11 cellular contexts compared by ENCODE assay signal in genomic region chr19:46898731-46899130, GRCh38. TPM values are rescaled to one million over a fixed set of nuclear protein-coding genes. Genes with fewer than 3 reads are reported as not detected.
DNase-seq lines count a peak whose midpoint lies in the region; ATAC-seq and TF ChIP-seq lines count a peak whose summit lies in the region.
"Had no signal": no experiment of that assay in that cellular context is flagged by ENCODE, and none has a peak within 500 bp of the region (broad histone marks: within the 10 kb centered on the region; RNA-seq: fewer than 3 reads in every experiment).

No MANE protein-coding gene starts in this region.

- peak overlapping the region; percentile 7 for H3K4me3 Mint-ChIP-seq in glutamatergic neuron (ENCODE audit: unreplicated experiment)

- TF ChIP-seq CTCF in glutamatergic neuron (IDR thresholded peaks at IDR 0.05; ENCODE audit: partially characterized antibody, unreplicated experiment) = no peak
- TF ChIP-seq CTCF in osteoblast (IDR thresholded peaks at IDR 0.05; ENCODE audit: extremely low read depth, low read depth, low read length) = no peak
- no peak for TF ChIP-seq CTCF in upper lobe of right lung (IDR thresholded peaks at IDR 0.05)

- intact Hi-C loops in upper lobe of right lung (cut with DNase I) = no loop called here

- H3K27ac ChIP-seq in osteoblast (ENCODE audit: low read depth, low read length) (no peak overlapping the region), upper lobe of right lung (no peak overlapping the region)
- H3K27ac ChIP-seq: C4-2B, SK-N-MC had no signal

- H3K27me3 ChIP-seq in osteoblast (ENCODE audit: insufficient read depth, low read length) (no peaks in the 10 kb centered on the region), upper lobe of right lung (no peaks in the 10 kb centered on the region)

- H3K36me3 Mint-ChIP-seq in glutamatergic neuron (ENCODE audit: unreplicated experiment) = no peaks in the 10 kb centered on the region

- H3K27me3 Mint-ChIP-seq in glutamatergic neuron (ENCODE audit: unreplicated experiment) = no peaks in the 10 kb centered on the region

- H3K9me3 ChIP-seq in osteoblast (ENCODE audit: low read depth, low read length) = no peaks in the 10 kb centered on the region
- H3K9me3 ChIP-seq in upper lobe of right lung = no peaks in the 10 kb centered on the region

- peaks cover 46% of the 10 kb centered on the region for H4K20me1 ChIP-seq in osteoblast (ENCODE audit: insufficient read depth, low read length)

- H3K4me3 ChIP-seq in osteoblast (ENCODE audit: insufficient read depth, low read length) = no peak overlapping the region
- H3K4me3 ChIP-seq in upper lobe of right lung = no peak overlapping the region
- H3K4me3 ChIP-seq: SK-N-MC had no signal

- no peak overlapping the region for H2AFZ ChIP-seq in osteoblast (ENCODE audit: low read length)

- H3K36me3 ChIP-seq in osteoblast (ENCODE audit: insufficient read depth, low read length) (no peaks in the 10 kb centered on the region), upper lobe of right lung (no peaks in the 10 kb centered on the region)

- H3K4me1 Mint-ChIP-seq in glutamatergic neuron (ENCODE audit: low read depth, unreplicated experiment) = peaks cover 33% of the 10 kb centered on the region

- H3K79me2 ChIP-seq in osteoblast (ENCODE audit: insufficient read depth, low read length) = peaks cover 98% of the 10 kb centered on the region

- H3K9me3 Mint-ChIP-seq in glutamatergic neuron (ENCODE audit: unreplicated experiment) = peaks cover 4% of the 10 kb centered on the region

- peaks cover 42% of the 10 kb centered on the region for H3K4me1 ChIP-seq in osteoblast (ENCODE audit: insufficient read depth, low read length)
- H3K4me1 ChIP-seq in upper lobe of right lung = peaks cover 21% of the 10 kb centered on the region

- peak overlapping the region; percentile 21 for H3K4me2 ChIP-seq in osteoblast (ENCODE audit: insufficient read depth, low read length)

- no peak for ATAC-seq in upper lobe of right lung

- DNase-seq in EL (peak; percentile 56), amniotic epithelial cell (ENCODE audit: low read depth) (peak; percentile 90), glutamatergic neuron (no peak), osteoblast (ENCODE audit: insufficient read length, low spot score, missing footprints) (peak; percentile 89), dedifferentiated amniotic fluid mesenchymal stem cell (ENCODE audit: extremely low spot score) (no peak), upper lobe of right lung (no peak), SKM-1 (lab: John Stamatoyannopoulos, UW; ENCODE audit: unreplicated experiment) (no peak), SK-N-DZ (ENCODE audit: low spot score) (no peak)
- DNase-seq: activated CD4-positive, alpha-beta T cell treated with anti-CD3 and anti-CD28 coated beads, Interleukin-2, amount 50 U/mL, for 4 hours had no signal

- peak overlapping the region; percentile 33 for H3K27ac Mint-ChIP-seq in glutamatergic neuron (ENCODE audit: unreplicated experiment)

RNA-seq across cellular contexts. Expression of gene ARHGAP35, which starts 37.9 kb away (rescaled TPM):
- total RNA-seq in glutamatergic neuron (ENCODE audit: unreplicated experiment) = 127 TPM
- 76.0 and 82.2 TPM in 2 replicates for total RNA-seq in osteoblast
- total RNA-seq in upper lobe of right lung = 63.8 TPM
- polyA plus RNA-seq in SK-N-DZ (2014; cell fraction: cytosol; rRNA removed) = 7.2 and 8.4 TPM in 2 replicates
- polyA plus RNA-seq in SK-N-DZ (2014; cell fraction: nucleus; rRNA removed) = 4.7 and 5.4 TPM in 2 replicates

RNA-seq across cellular contexts. Expression of gene AP2S1, which starts 48.1 kb away (rescaled TPM):
- total RNA-seq in glutamatergic neuron (ENCODE audit: unreplicated experiment) = 95.4 TPM
- 117 and 136 TPM in 2 replicates for total RNA-seq in osteoblast
- total RNA-seq in upper lobe of right lung = 101 TPM
- polyA plus RNA-seq in SK-N-DZ (2014; cell fraction: cytosol; rRNA removed) = 56.7 and 71.7 TPM in 2 replicates
- polyA plus RNA-seq in SK-N-DZ (2014; cell fraction: nucleus; rRNA removed) = 38.9 and 43.7 TPM in 2 replicates

Comparison
In these comparisons a context has a peak if more than half of its experiments do, and no peak if none do; other contexts are left out.
1. DNase-seq: peak in EL (single experiment), amniotic epithelial cell (single experiment) and osteoblast (single experiment); none in glutamatergic neuron (single experiment), dedifferentiated amniotic fluid mesenchymal stem cell (single experiment), upper lobe of right lung (single experiment), SKM-1 (single experiment) and SK-N-DZ (single experiment).